In genomic region chr9:127853312-127854168, GRCh38 we compare ENCODE assay signal across 9 cellular contexts. TPM values are rescaled to one million over a fixed set of nuclear protein-coding genes. Genes with fewer than 3 reads are reported as not detected.
A peak's percentile ranks its signal among the peaks of the same experiment; 100 is the strongest.
DNase-seq lines count a peak whose midpoint lies in the region; ATAC-seq and TF ChIP-seq lines count a peak whose summit lies in the region.
"Had no signal": no experiment of that assay in that cellular context is flagged by ENCODE, and none has a peak within 500 bp of the region (broad histone marks: within the 10 kb centered on the region; RNA-seq: fewer than 3 reads in every experiment).

No MANE protein-coding gene starts in this region.

- H3K9ac ChIP-seq in duodenal mucosa (ENCODE audit: low read depth in 1 of 2, low read length in 2 of 2): peak overlapping the region; percentile 48 to 76

- H3K27ac Mint-ChIP-seq in naive B cell: peak overlapping the region; percentile 78 to 96 (median 88)

- peaks cover 7 to 19% (median 14%) of the 10 kb centered on the region in 7 donors for H3K9me3 Mint-ChIP-seq in naive B cell

- H3K27ac ChIP-seq in AG04450 (ENCODE audit: low read depth, low read length): peak overlapping the region; percentile 86
- H3K27ac ChIP-seq in PC-9: no peak overlapping the region
- H3K27ac ChIP-seq in duodenal mucosa (ENCODE audit: low read depth, low read length): peak overlapping the region; percentile 71

- H3K9me3 ChIP-seq in AG04450 (ENCODE audit: control insufficient read depth, insufficient read depth, low read length) (peaks cover 22% of the 10 kb centered on the region), PC-9 (ENCODE audit: insufficient read depth, low read depth) (peaks cover 16% of the 10 kb centered on the region), duodenal mucosa (ENCODE audit: control insufficient read depth in 1 of 2, low read length in 2 of 2) (peaks cover 9 to 12% of the 10 kb centered on the region in 2 donors)

- TF ChIP-seq CTCF in AG04450 (IDR thresholded peaks at IDR 0.05; ENCODE audit: low read depth, low read length) (no peak), PC-9 (conservative IDR thresholded peaks at IDR 0.05) (no peak)

- peaks cover 23 to 53% (median 45%) of the 10 kb centered on the region in 3 donors for H3K4me1 Mint-ChIP-seq in naive B cell

- no peaks in the 10 kb centered on the region for H3K79me2 ChIP-seq in PC-9 (ENCODE audit: low read depth)

- ATAC-seq in naive B cell (ENCODE audit: low read depth in 2 of 2) (peak; percentile 27 to 42), HG03460 (IDR thresholded peaks at IDR 0.05; ENCODE audit: unreplicated experiment) (no peak)

- H3K4me3 Mint-ChIP-seq in naive B cell: peak overlapping the region; percentile 88 to 95 (median 94)

- DNase-seq in AG04450 (ENCODE audit: low read depth, low spot score) (no peak), PC-9 (peak in 1 of 2 experiments; percentile 39), naive B cell (no peak), NCI-H524 (lab: John Stamatoyannopoulos, UW) (no peak)
- no peak for DNase-seq in stimulated activated CD4-positive, alpha-beta T cell treated with anti-CD3 and anti-CD28 coated beads, Interleukin-15, amount 100 ng/mL, for 24 hours
- no peak for DNase-seq in central memory CD4-positive, alpha-beta T cell
- DNase-seq: activated CD4-positive, alpha-beta T cell treated with anti-CD3 and anti-CD28 coated beads for 4 hours had no signal

- H3K9me2 ChIP-seq in PC-9 (ENCODE audit: insufficient read depth): no peaks in the 10 kb centered on the region

- peaks cover 5% of the 10 kb centered on the region; the same call in 1 of the 2 replicates for H3K36me3 ChIP-seq in PC-9 (ENCODE audit: low read depth)
- no peaks in the 10 kb centered on the region for H3K36me3 ChIP-seq in duodenal mucosa (ENCODE audit: control insufficient read depth in 1 of 2, insufficient read depth in 2 of 2, low read length in 2 of 2)

- H2AFZ ChIP-seq in PC-9: peak overlapping the region; percentile 76

- no peaks in the 10 kb centered on the region for H4K20me1 ChIP-seq in PC-9 (ENCODE audit: insufficient read depth)

- H3K4me3 ChIP-seq in AG04450 (ENCODE audit: low read depth, low read length) (peak overlapping the region; percentile 79), PC-9 (peak overlapping the region; percentile 54), duodenal mucosa (ENCODE audit: low read depth in 1 of 2, low read length in 2 of 2) (peak overlapping the region; percentile 65 to 77)

- H3K36me3 Mint-ChIP-seq in naive B cell: peaks cover 10 to 19% of the 10 kb centered on the region in 2 donors

- H3K27me3 ChIP-seq in AG04450 (ENCODE audit: control insufficient read depth, insufficient read depth, low read length): no peaks in the 10 kb centered on the region
- H3K27me3 ChIP-seq in PC-9 (ENCODE audit: insufficient read depth, low read depth): no peaks in the 10 kb centered on the region
- no peaks in the 10 kb centered on the region for H3K27me3 ChIP-seq in duodenal mucosa (ENCODE audit: control insufficient read depth in 1 of 2, insufficient read depth in 2 of 2, low read length in 2 of 2)

- H3K27me3 Mint-ChIP-seq in naive B cell: no peaks in the 10 kb centered on the region

- BruUV-seq in PC-9 (replicated peaks; lab: Mats Ljungman, UMichigan): no TSS peak

- intact Hi-C loops in PC-9 (cut with micrococcal nuclease; ENCODE audit: unreplicated experiment): loop anchor here (1.0 to 2.0 kb wide), 2 partner anchors 15 to 50 kb away; no protein-coding TSS in a partner anchor

- CTCF ChIA-PET in AG04450 (lab: Charles Lee) (interaction anchor here (0.9 to 2.6 kb wide), 5 partner anchors 16 to 119 kb away, joined by 4 to 11 read pairs (median 5); partner anchors contain the start of gene TOR2A), PC-9 (lab: Charles Lee) (interaction anchor here (0.6 to 1.6 kb wide), 3 partner anchors 16 to 54 kb away, joined by 3 to 6 read pairs (median 4); no protein-coding TSS in a partner anchor)

- peaks cover 5% of the 10 kb centered on the region; the same call in 1 of the 2 replicates for H3F3A ChIP-seq in PC-9 (ENCODE audit: insufficient read depth, low read depth)

- H3K4me2 ChIP-seq in PC-9: peak overlapping the region; percentile 81

- peaks cover 16% of the 10 kb centered on the region for H3K4me1 ChIP-seq in PC-9 (replicated peaks; ENCODE audit: insufficient read depth)
- H3K4me1 ChIP-seq in duodenal mucosa (ENCODE audit: control insufficient read depth in 1 of 2, insufficient read depth in 2 of 2, low read length in 2 of 2): peaks cover 5 to 24% of the 10 kb centered on the region in 2 donors

- POLR2A ChIA-PET in AG04450 (lab: Yijun Ruan, JAX) (interaction anchor here (0.5 to 2.4 kb wide), 9 partner anchors 15 to 102 kb away, joined by 3 to 10 read pairs (median 5); partner anchors contain the start of gene FPGS), PC-9 (lab: Charles Lee; ENCODE audit: unreplicated experiment) (interaction anchor here (0.6 kb wide), 3 partner anchors 48 to 63 kb away, joined by 4 to 9 read pairs (median 6); no protein-coding TSS in a partner anchor)

RNA-seq across cellular contexts. Expression of gene ENG, which starts 0.9 kb away (rescaled TPM):
- polyA plus RNA-seq in AG04450 (2011; rRNA removed): 17.2 and 34.2 TPM in 2 replicates
- 29.1 and 34.5 TPM in 2 replicates for polyA minus RNA-seq in AG04450 (2011; rRNA and poly(A)+ RNA removed)
- total RNA-seq in PC-9 (2021): 18.4 and 23.1 TPM in 2 replicates
- polyA plus RNA-seq in naive B cell (ENCODE audit: low read depth in 6 of 6): 1 to 10 TPM in 5 of 6 donors, not detected in 1; 3.5 to 8.2 (median 5.8) TPM

RNA-seq across cellular contexts. Expression of gene AK1, which starts 23.9 kb away (rescaled TPM):
- 75.9 and 93.9 TPM in 2 replicates for polyA plus RNA-seq in AG04450 (2011; rRNA removed)
- polyA minus RNA-seq in AG04450 (2011; rRNA and poly(A)+ RNA removed): 24.9 and 43.3 TPM in 2 replicates
- 84.5 and 86.8 TPM in 2 replicates for total RNA-seq in PC-9 (2021)
- not detected for polyA plus RNA-seq in naive B cell (ENCODE audit: low read depth in 6 of 6)

RNA-seq across cellular contexts. Expression of gene ST6GALNAC6, which starts 45.9 kb away (rescaled TPM):
- polyA plus RNA-seq in AG04450 (2011; rRNA removed) (40.6 and 58.2 TPM in 2 replicates), naive B cell (ENCODE audit: low read depth in 6 of 6) (10 to 100 TPM; 17.2 to 27.8 (median 19.8) TPM)
- 47.7 and 59.0 TPM in 2 replicates for polyA minus RNA-seq in AG04450 (2011; rRNA and poly(A)+ RNA removed)
- 23.3 and 27.6 TPM in 2 replicates for total RNA-seq in PC-9 (2021)

RNA-seq across cellular contexts. Expression of gene FPGS, which starts 50.9 kb away (rescaled TPM):
- polyA plus RNA-seq in AG04450 (2011; rRNA removed) (24.8 and 34.6 TPM in 2 replicates), naive B cell (ENCODE audit: low read depth in 6 of 6) (10 to 100 TPM; 52.2 to 78.0 (median 59.1) TPM)
- polyA minus RNA-seq in AG04450 (2011; rRNA and poly(A)+ RNA removed): 36.9 and 48.0 TPM in 2 replicates
- 152 and 191 TPM in 2 replicates for total RNA-seq in PC-9 (2021)

Comparison
In these comparisons a context has a peak if more than half of its experiments do, and no peak if none do; other contexts are left out.
1. RNA of gene AK1, which starts 23.9 kb away (polyA plus RNA-seq): 75.9 to 93.9 TPM in AG04450; not detected in naive B cell; every median in the first group is over 10 times any median in the second.
2. Peak in every context shown above with its lines, with median percentiles within 50 percentile points of each other: H3K4me3 ChIP-seq.